8 cellular contexts compared by ENCODE assay signal in the genomic region with DNA sequence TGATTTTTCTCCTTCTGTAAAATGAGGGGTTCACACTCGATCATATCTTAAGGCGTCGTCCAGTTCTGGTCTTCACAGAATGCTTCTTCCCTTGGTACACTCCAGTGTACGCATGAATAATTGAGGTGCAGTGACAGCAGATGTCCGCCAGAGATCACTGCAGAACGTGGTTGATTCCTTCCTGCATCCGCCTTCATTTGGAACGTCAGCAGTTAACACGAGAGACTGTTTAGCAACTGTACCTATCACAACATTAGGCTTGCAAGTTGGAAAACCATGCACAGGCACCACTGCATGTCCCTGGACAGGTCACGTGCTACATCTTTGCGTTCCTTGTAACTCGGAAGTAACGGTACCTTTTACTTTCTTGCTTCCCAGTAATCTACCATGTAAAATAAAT.
DNase-seq lines count a peak whose midpoint lies in the region; ATAC-seq and TF ChIP-seq lines count a peak whose summit lies in the region.

No MANE protein-coding gene starts in this region.

- H3K27ac ChIP-seq in SJSA1 = no peak overlapping the region
- no peak overlapping the region for H3K27ac ChIP-seq in brain microvascular endothelial cell

- no peaks in the 10 kb centered on the region for H3K4me1 ChIP-seq in SJSA1 (replicated peaks)

- H3K4me1 Mint-ChIP-seq in stimulated activated effector memory CD8-positive, alpha-beta T cell treated with anti-CD3 and anti-CD28 coated beads, Interleukin-12 subunit alpha, Interleukin-12 subunit beta, amount 100 ng/mL, for 72 hours = no peaks in the 10 kb centered on the region

- no peak overlapping the region for H3K27ac Mint-ChIP-seq in stimulated activated effector memory CD8-positive, alpha-beta T cell treated with anti-CD3 and anti-CD28 coated beads, Interleukin-12 subunit alpha, Interleukin-12 subunit beta, amount 100 ng/mL, for 72 hours

- DNase-seq in GM12864 (ENCODE audit: low read depth) (peak; percentile 10), SJSA1 (ENCODE audit: low read depth in 1 of 2, low spot score in 2 of 2) (peak; percentile 20 to 34), brain microvascular endothelial cell (peak; percentile 38), left kidney (ENCODE audit: low read depth, low spot score) (peak; percentile 77), SHP77 treated with DMSO at 0.1 percent for 48 hours (lab: John Stamatoyannopoulos, UW) (no peak), NCI-H82 (lab: John Stamatoyannopoulos, UW) (no peak)
- peak; percentile 1 to 51 for DNase-seq in stimulated activated effector memory CD8-positive, alpha-beta T cell treated with anti-CD3 and anti-CD28 coated beads, Interleukin-12 subunit alpha, Interleukin-12 subunit beta, amount 100 ng/mL, for 72 hours (ENCODE audit: low spot score in 2 of 2)

- H3K36me3 ChIP-seq in SJSA1 (no peaks in the 10 kb centered on the region), brain microvascular endothelial cell (replicated peaks) (no peaks in the 10 kb centered on the region)

- in situ Hi-C loops in brain microvascular endothelial cell (cut with HindIII; ENCODE audit: low pct_ligation_motif_present, low sequenced_read_pairs) = no loop called here

- no peaks in the 10 kb centered on the region for H3K9me3 Mint-ChIP-seq in stimulated activated effector memory CD8-positive, alpha-beta T cell treated with anti-CD3 and anti-CD28 coated beads, Interleukin-12 subunit alpha, Interleukin-12 subunit beta, amount 100 ng/mL, for 72 hours

- no peaks in the 10 kb centered on the region for H3K36me3 Mint-ChIP-seq in stimulated activated effector memory CD8-positive, alpha-beta T cell treated with anti-CD3 and anti-CD28 coated beads, Interleukin-12 subunit alpha, Interleukin-12 subunit beta, amount 100 ng/mL, for 72 hours

- peak; percentile 74 for ATAC-seq in HG02623 (IDR thresholded peaks at IDR 0.05; ENCODE audit: unreplicated experiment)
- peak; percentile 69 for ATAC-seq in stimulated activated effector memory CD8-positive, alpha-beta T cell treated with anti-CD3 and anti-CD28 coated beads, Interleukin-12 subunit alpha, Interleukin-12 subunit beta, amount 100 ng/mL, for 72 hours

- no peak overlapping the region for H3K4me3 Mint-ChIP-seq in stimulated activated effector memory CD8-positive, alpha-beta T cell treated with anti-CD3 and anti-CD28 coated beads, Interleukin-12 subunit alpha, Interleukin-12 subunit beta, amount 100 ng/mL, for 72 hours

- H3K4me3 ChIP-seq in GM12864 (ENCODE audit: low read depth, low read length) = no peak overlapping the region
- H3K4me3 ChIP-seq in SJSA1 = no peak overlapping the region
- H3K4me3 ChIP-seq in brain microvascular endothelial cell (ENCODE audit: low read depth, low read length) = no peak overlapping the region

- H3K27me3 ChIP-seq in SJSA1 (replicated peaks) = no peaks in the 10 kb centered on the region
- H3K27me3 ChIP-seq in brain microvascular endothelial cell (replicated peaks) = no peaks in the 10 kb centered on the region

- H3K9me3 ChIP-seq in SJSA1 (replicated peaks) = no peaks in the 10 kb centered on the region

- TF ChIP-seq CTCF in GM12864 (IDR thresholded peaks at IDR 0.05; ENCODE audit: low read depth, low read length, missing control alignments) = peak; percentile 70
- peak; percentile 77 for TF ChIP-seq CTCF in brain microvascular endothelial cell (IDR thresholded peaks at IDR 0.05; ENCODE audit: low read depth, low read length, missing control alignments)

Comparison
In these comparisons a context has a peak if more than half of its experiments do, and no peak if none do; other contexts are left out.
1. DNase-seq: peak in GM12864 (single experiment), SJSA1 (2 of 2), brain microvascular endothelial cell (single experiment), left kidney (single experiment) and stimulated activated effector memory CD8-positive, alpha-beta T cell treated with anti-CD3 and anti-CD28 coated beads, Interleukin-12 subunit alpha, Interleukin-12 subunit beta, amount 100 ng/mL, for 72 hours (2 of 2); none in SHP77 treated with DMSO at 0.1 percent for 48 hours (single experiment) and NCI-H82 (single experiment).